In genomic region chr21:33434770-33435360, GRCh38 we compare ENCODE assay signal across 8 cellular contexts. TPM values are rescaled to one million over a fixed set of nuclear protein-coding genes. Genes with fewer than 3 reads are reported as not detected.
DNase-seq lines count a peak whose midpoint lies in the region; ATAC-seq and TF ChIP-seq lines count a peak whose summit lies in the region.

No MANE protein-coding gene starts in this region.

- no peak overlapping the region for H3K4me3 ChIP-seq in CD8-positive, alpha-beta memory T cell (ENCODE audit: low read length)

- peaks cover 32% of the 10 kb centered on the region for H3K36me3 ChIP-seq in CD8-positive, alpha-beta memory T cell (ENCODE audit: insufficient read depth, low read length)

- no peak overlapping the region for H3K4me3 Mint-ChIP-seq in CD8-positive, alpha-beta memory T cell
- H3K4me3 Mint-ChIP-seq in progenitor cell of endocrine pancreas (ENCODE audit: low read depth), result no peak overlapping the region

- peak overlapping the region; percentile 29 for H3K27ac ChIP-seq in CD8-positive, alpha-beta memory T cell (ENCODE audit: low read depth, low read length)

- POLR2A ChIA-PET in CD8-positive, alpha-beta memory T cell (lab: Charles Lee), result interaction anchor here (0.6 kb wide), 1 partner anchor 11 kb away, joined by 3 read pairs; no protein-coding TSS in a partner anchor

- H3K9me3 Mint-ChIP-seq in CD8-positive, alpha-beta memory T cell, result no peaks in the 10 kb centered on the region
- H3K9me3 Mint-ChIP-seq in progenitor cell of endocrine pancreas (ENCODE audit: low read depth), result no peaks in the 10 kb centered on the region

- ATAC-seq in GM21367 (IDR thresholded peaks at IDR 0.05; ENCODE audit: unreplicated experiment) (peak; percentile 84), HG03571 (IDR thresholded peaks at IDR 0.05; ENCODE audit: unreplicated experiment) (peak; percentile 86)

- intact Hi-C loops in posterior vena cava (cut with DNase I), result loop anchor here (10.0 kb wide), 2 partner anchors 60 to 70 kb away; no protein-coding TSS in a partner anchor

- H3K27ac Mint-ChIP-seq in CD8-positive, alpha-beta memory T cell, result peak overlapping the region in 2 of 8 donors; percentile 43 to 45
- H3K27ac Mint-ChIP-seq in progenitor cell of endocrine pancreas, result peak overlapping the region; percentile 5

- H3K27me3 ChIP-seq in CD8-positive, alpha-beta memory T cell (ENCODE audit: insufficient read depth, low read length, poor library complexity, severe bottlenecking), result no peaks in the 10 kb centered on the region

- peaks cover 0 to 9% (median 0%) of the 10 kb centered on the region in 3 donors for H3K4me1 Mint-ChIP-seq in CD8-positive, alpha-beta memory T cell
- peaks cover 2% of the 10 kb centered on the region for H3K4me1 Mint-ChIP-seq in progenitor cell of endocrine pancreas (ENCODE audit: low read depth)

- peaks cover 5% of the 10 kb centered on the region for H3K4me1 ChIP-seq in CD8-positive, alpha-beta memory T cell (ENCODE audit: insufficient read depth, low read length)

- CTCF ChIA-PET in CD8-positive, alpha-beta memory T cell (lab: Charles Lee), result interaction anchor here (0.8 kb wide), 1 partner anchor 11 kb away, joined by 5 read pairs; no protein-coding TSS in a partner anchor

- no peaks in the 10 kb centered on the region for H3K9me3 ChIP-seq in CD8-positive, alpha-beta memory T cell (ENCODE audit: low read length)

- H3K36me3 Mint-ChIP-seq in CD8-positive, alpha-beta memory T cell, result peaks cover 18 to 70% (median 23%) of the 10 kb centered on the region in 3 donors
- H3K36me3 Mint-ChIP-seq in progenitor cell of endocrine pancreas (ENCODE audit: insufficient read depth), result peaks cover 37% of the 10 kb centered on the region

- no peak for DNase-seq in CD8-positive, alpha-beta memory T cell
- peak; percentile 14 to 50 for DNase-seq in activated CD4-positive, alpha-beta T cell treated with anti-CD3 and anti-CD28 coated beads, Interleukin-2, amount 50 U/mL, for 24 hours (ENCODE audit: low read depth in 1 of 2, low spot score in 1 of 2)
- peak; percentile 90 for DNase-seq in fibroblast of gingiva (ENCODE audit: low read depth)
- no peak for DNase-seq in progenitor cell of endocrine pancreas (ENCODE audit: low spot score, unreplicated experiment)
- DNase-seq in posterior vena cava (ENCODE audit: low spot score), result no peak
- no peak for DNase-seq in NCI-H1436 (lab: John Stamatoyannopoulos, UW)

- TF ChIP-seq CTCF in progenitor cell of endocrine pancreas (IDR thresholded peaks at IDR 0.05; ENCODE audit: unreplicated experiment), result no peak

- H3K27me3 Mint-ChIP-seq in CD8-positive, alpha-beta memory T cell, result no peaks in the 10 kb centered on the region
- H3K27me3 Mint-ChIP-seq in progenitor cell of endocrine pancreas, result no peaks in the 10 kb centered on the region

RNA-seq across cellular contexts. Expression of gene IFNGR2, which starts 31.7 kb away (rescaled TPM):
- 1 to 10 TPM; 2.3 to 3.1 TPM for total RNA-seq in CD8-positive, alpha-beta memory T cell
- 3.1 TPM for polyA plus RNA-seq in CD8-positive, alpha-beta memory T cell
- total RNA-seq in progenitor cell of endocrine pancreas (63.0 and 65.3 TPM in 2 replicates), posterior vena cava (10 to 100 TPM; 50.2 to 51.0 TPM)

RNA-seq across cellular contexts. Expression of gene TMEM50B, which starts 44.9 kb away (rescaled TPM):
- 10 to 100 TPM; 29.2 to 29.4 TPM for total RNA-seq in CD8-positive, alpha-beta memory T cell
- polyA plus RNA-seq in CD8-positive, alpha-beta memory T cell, result 56.2 TPM
- total RNA-seq in progenitor cell of endocrine pancreas (39.4 and 39.9 TPM in 2 replicates), posterior vena cava (10 to 100 TPM; 34.2 to 49.1 TPM)

RNA-seq across cellular contexts. Expression of gene DNAJC28, which starts 56.7 kb away (rescaled TPM):
- under 1 TPM; 0.60 to 0.63 TPM for total RNA-seq in CD8-positive, alpha-beta memory T cell
- polyA plus RNA-seq in CD8-positive, alpha-beta memory T cell, result 1.7 TPM
- 4.9 and 5.5 TPM in 2 replicates for total RNA-seq in progenitor cell of endocrine pancreas
- 1 to 10 TPM; 1.3 to 1.6 TPM for total RNA-seq in posterior vena cava

Comparison
In these comparisons a context has a peak if more than half of its experiments do, and no peak if none do; other contexts are left out.
1. DNase-seq: peak in activated CD4-positive, alpha-beta T cell treated with anti-CD3 and anti-CD28 coated beads, Interleukin-2, amount 50 U/mL, for 24 hours (2 of 2) and fibroblast of gingiva (single experiment); none in CD8-positive, alpha-beta memory T cell (0 of 5), progenitor cell of endocrine pancreas (single experiment), posterior vena cava (single experiment) and NCI-H1436 (single experiment).
2. RNA of gene IFNGR2, which starts 31.7 kb away (total RNA-seq): 63.0 to 65.3 TPM in progenitor cell of endocrine pancreas and 50.2 to 51.0 TPM in posterior vena cava; 2.3 to 3.1 TPM in CD8-positive, alpha-beta memory T cell; every median in the first group is over 10 times any median in the second.